Comparison of ENCODE assay signal across 1 cellular context in genomic region chr10:78961760-78962159, GRCh38.
TF ChIP-seq lines count a peak whose summit lies in the region.

No MANE protein-coding gene starts in this region.

TF ChIP-seq in GM23338, 12 proteins besides CTCF, POLR2A, EP300 and RAD21 (continued from another document):
- TF ChIP-seq, protein P1, sequence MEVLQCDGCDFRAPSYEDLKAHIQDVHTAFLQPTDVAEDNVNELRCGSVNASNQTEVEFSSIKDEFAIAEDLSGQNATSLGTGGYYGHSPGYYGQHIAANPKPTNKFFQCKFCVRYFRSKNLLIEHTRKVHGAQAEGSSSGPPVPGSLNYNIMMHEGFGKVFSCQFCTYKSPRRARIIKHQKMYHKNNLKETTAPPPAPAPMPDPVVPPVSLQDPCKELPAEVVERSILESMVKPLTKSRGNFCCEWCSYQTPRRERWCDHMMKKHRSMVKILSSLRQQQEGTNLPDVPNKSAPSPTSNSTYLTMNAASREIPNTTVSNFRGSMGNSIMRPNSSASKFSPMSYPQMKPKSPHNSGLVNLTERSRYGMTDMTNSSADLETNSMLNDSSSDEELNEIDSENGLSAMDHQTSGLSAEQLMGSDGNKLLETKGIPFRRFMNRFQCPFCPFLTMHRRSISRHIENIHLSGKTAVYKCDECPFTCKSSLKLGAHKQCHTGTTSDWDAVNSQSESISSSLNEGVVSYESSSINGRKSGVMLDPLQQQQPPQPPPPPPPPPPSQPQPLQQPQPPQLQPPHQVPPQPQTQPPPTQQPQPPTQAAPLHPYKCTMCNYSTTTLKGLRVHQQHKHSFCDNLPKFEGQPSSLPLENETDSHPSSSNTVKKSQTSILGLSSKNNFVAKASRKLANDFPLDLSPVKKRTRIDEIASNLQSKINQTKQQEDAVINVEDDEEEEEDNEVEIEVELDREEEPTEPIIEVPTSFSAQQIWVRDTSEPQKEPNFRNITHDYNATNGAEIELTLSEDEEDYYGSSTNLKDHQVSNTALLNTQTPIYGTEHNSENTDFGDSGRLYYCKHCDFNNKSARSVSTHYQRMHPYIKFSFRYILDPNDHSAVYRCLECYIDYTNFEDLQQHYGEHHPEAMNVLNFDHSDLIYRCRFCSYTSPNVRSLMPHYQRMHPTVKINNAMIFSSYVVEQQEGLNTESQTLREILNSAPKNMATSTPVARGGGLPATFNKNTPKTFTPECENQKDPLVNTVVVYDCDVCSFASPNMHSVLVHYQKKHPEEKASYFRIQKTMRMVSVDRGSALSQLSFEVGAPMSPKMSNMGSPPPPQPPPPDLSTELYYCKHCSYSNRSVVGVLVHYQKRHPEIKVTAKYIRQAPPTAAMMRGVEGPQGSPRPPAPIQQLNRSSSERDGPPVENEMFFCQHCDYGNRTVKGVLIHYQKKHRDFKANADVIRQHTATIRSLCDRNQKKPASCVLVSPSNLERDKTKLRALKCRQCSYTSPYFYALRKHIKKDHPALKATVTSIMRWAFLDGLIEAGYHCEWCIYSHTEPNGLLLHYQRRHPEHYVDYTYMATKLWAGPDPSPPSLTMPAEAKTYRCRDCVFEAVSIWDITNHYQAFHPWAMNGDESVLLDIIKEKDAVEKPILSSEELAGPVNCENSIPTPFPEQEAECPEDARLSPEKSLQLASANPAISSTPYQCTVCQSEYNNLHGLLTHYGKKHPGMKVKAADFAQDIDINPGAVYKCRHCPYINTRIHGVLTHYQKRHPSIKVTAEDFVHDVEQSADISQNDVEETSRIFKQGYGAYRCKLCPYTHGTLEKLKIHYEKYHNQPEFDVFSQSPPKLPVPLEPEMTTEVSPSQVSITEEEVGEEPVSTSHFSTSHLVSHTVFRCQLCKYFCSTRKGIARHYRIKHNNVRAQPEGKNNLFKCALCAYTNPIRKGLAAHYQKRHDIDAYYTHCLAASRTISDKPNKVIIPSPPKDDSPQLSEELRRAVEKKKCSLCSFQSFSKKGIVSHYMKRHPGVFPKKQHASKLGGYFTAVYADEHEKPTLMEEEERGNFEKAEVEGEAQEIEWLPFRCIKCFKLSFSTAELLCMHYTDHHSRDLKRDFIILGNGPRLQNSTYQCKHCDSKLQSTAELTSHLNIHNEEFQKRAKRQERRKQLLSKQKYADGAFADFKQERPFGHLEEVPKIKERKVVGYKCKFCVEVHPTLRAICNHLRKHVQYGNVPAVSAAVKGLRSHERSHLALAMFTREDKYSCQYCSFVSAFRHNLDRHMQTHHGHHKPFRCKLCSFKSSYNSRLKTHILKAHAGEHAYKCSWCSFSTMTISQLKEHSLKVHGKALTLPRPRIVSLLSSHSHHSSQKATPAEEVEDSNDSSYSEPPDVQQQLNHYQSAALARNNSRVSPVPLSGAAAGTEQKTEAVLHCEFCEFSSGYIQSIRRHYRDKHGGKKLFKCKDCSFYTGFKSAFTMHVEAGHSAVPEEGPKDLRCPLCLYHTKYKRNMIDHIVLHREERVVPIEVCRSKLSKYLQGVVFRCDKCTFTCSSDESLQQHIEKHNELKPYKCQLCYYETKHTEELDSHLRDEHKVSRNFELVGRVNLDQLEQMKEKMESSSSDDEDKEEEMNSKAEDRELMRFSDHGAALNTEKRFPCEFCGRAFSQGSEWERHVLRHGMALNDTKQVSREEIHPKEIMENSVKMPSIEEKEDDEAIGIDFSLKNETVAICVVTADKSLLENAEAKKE (CRISPR knock-in tag; IDR thresholded peaks at IDR 0.05): no peak
- TF ChIP-seq, protein P2, sequence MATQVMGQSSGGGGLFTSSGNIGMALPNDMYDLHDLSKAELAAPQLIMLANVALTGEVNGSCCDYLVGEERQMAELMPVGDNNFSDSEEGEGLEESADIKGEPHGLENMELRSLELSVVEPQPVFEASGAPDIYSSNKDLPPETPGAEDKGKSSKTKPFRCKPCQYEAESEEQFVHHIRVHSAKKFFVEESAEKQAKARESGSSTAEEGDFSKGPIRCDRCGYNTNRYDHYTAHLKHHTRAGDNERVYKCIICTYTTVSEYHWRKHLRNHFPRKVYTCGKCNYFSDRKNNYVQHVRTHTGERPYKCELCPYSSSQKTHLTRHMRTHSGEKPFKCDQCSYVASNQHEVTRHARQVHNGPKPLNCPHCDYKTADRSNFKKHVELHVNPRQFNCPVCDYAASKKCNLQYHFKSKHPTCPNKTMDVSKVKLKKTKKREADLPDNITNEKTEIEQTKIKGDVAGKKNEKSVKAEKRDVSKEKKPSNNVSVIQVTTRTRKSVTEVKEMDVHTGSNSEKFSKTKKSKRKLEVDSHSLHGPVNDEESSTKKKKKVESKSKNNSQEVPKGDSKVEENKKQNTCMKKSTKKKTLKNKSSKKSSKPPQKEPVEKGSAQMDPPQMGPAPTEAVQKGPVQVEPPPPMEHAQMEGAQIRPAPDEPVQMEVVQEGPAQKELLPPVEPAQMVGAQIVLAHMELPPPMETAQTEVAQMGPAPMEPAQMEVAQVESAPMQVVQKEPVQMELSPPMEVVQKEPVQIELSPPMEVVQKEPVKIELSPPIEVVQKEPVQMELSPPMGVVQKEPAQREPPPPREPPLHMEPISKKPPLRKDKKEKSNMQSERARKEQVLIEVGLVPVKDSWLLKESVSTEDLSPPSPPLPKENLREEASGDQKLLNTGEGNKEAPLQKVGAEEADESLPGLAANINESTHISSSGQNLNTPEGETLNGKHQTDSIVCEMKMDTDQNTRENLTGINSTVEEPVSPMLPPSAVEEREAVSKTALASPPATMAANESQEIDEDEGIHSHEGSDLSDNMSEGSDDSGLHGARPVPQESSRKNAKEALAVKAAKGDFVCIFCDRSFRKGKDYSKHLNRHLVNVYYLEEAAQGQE (IDR thresholded peaks at IDR 0.05; ENCODE audit: unreplicated experiment): no peak
- TF ChIP-seq CREB1 (CRISPR knock-in tag; IDR thresholded peaks at IDR 0.05; ENCODE audit: low read depth) (no peak), ZNF331 (CRISPR knock-in tag; IDR thresholded peaks at IDR 0.05; ENCODE audit: low read depth) (no peak), STAT1 (IDR thresholded peaks at IDR 0.05; ENCODE audit: unreplicated experiment) (no peak), NANOG (IDR thresholded peaks at IDR 0.05; ENCODE audit: borderline replicate concordance) (no peak), EZH2phosphoT487 (IDR thresholded peaks at IDR 0.05; ENCODE audit: unreplicated experiment) (no peak), JUNB (IDR thresholded peaks at IDR 0.05; ENCODE audit: unreplicated experiment) (no peak), EZH2 (IDR thresholded peaks at IDR 0.05; ENCODE audit: low read depth, unreplicated experiment) (no peak), POLR2AphosphoS5 (IDR thresholded peaks at IDR 0.05; ENCODE audit: low read depth) (no peak)
- TF ChIP-seq, protein P3, sequence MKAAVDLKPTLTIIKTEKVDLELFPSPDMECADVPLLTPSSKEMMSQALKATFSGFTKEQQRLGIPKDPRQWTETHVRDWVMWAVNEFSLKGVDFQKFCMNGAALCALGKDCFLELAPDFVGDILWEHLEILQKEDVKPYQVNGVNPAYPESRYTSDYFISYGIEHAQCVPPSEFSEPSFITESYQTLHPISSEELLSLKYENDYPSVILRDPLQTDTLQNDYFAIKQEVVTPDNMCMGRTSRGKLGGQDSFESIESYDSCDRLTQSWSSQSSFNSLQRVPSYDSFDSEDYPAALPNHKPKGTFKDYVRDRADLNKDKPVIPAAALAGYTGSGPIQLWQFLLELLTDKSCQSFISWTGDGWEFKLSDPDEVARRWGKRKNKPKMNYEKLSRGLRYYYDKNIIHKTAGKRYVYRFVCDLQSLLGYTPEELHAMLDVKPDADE (IDR thresholded peaks at IDR 0.05): no peak
